In the genomic region with DNA sequence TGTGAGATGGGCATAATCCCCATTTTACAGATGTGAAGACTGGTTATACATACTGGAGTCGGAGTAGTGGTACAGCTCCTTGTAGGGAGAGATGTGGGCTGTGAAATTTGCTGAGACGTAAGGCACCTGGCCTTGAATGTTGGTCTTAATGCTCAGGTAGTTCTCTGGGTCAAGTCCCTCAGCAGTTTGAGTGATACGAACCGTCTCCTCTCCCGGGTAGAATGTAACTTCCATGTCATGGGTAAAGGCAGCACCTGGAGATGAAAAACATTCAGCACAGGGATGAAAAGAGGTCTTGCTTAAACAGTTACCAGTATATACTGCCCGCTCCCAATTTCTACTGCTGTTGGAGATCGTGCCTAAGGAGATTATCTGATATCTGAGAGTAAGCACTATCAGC, we compare ENCODE assay signal across 7 cellular contexts. TPM values are rescaled to one million over a fixed set of nuclear protein-coding genes. Genes with fewer than 3 reads are reported as not detected.
"Had no signal": no experiment of that assay in that cellular context is flagged by ENCODE, and none has a peak within 500 bp of the region (broad histone marks: within the 10 kb centered on the region; RNA-seq: fewer than 3 reads in every experiment).

No MANE protein-coding gene starts in this region.

- H3K4me3 ChIP-seq: K562 had no signal

- H3K27ac ChIP-seq: HL-60, KMS-11 had no signal

- ATAC-seq: HepG2, K562 had no signal

- DNase-seq: IMR-90, KBM-7, KG1 had no signal

- H3K4me2 ChIP-seq: KMS-11 had no signal

RNA-seq across cellular contexts. Expression of gene NID2, which starts 28.3 kb away (rescaled TPM):
- total RNA-seq: HepG2 had no signal
